ENCODE assay signal across 8 cellular contexts in the genomic region with DNA sequence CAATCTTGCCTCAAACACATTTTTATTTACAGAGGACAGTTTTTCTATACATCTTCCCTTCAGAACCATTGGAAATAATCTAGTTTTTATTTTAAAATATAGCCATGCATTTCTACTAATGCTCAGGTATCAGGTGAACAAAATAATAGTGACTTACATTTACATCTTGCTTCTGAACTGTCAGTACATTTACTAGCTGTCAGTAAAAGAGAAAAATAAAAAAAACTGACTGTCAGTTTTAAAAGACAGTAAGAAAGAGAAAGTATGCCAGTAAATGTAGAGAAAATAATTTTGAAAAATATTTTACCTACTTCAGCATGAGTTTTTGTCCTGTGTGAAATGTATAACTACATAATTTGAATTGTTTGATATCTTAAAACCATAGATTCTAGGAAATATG. TPM values are rescaled to one million over a fixed set of nuclear protein-coding genes. Genes with fewer than 3 reads are reported as not detected.
"Had no signal": no experiment of that assay in that cellular context is flagged by ENCODE, and none has a peak within 500 bp of the region (broad histone marks: within the 10 kb centered on the region; RNA-seq: fewer than 3 reads in every experiment).

No MANE protein-coding gene starts in this region.

- H3K9me3 Mint-ChIP-seq: H9, IgD-negative memory B cell had no signal

- ATAC-seq: HepG2 had no signal

- H3K27me3 Mint-ChIP-seq: IgD-negative memory B cell had no signal

- H3K4me3 ChIP-seq: GM23248 had no signal

- H3K4me3 Mint-ChIP-seq: H9, IgD-negative memory B cell had no signal

- H3K9ac ChIP-seq: GM23248, KMS-11 had no signal

- H2AFZ ChIP-seq: GM23248 had no signal

- H3K27ac ChIP-seq: GM23248, KMS-11 had no signal

- H3K4me2 ChIP-seq: KMS-11 had no signal

- H3K27ac Mint-ChIP-seq: IgD-negative memory B cell had no signal

- DNase-seq: GM23248, H9, HCEC 1CT, KBM-7 had no signal

RNA-seq across cellular contexts. Expression of gene USH2A, which starts 33.5 kb away (rescaled TPM):
- total RNA-seq: HT-29 had no signal
